8 cellular contexts compared by ENCODE assay signal in the genomic region with DNA sequence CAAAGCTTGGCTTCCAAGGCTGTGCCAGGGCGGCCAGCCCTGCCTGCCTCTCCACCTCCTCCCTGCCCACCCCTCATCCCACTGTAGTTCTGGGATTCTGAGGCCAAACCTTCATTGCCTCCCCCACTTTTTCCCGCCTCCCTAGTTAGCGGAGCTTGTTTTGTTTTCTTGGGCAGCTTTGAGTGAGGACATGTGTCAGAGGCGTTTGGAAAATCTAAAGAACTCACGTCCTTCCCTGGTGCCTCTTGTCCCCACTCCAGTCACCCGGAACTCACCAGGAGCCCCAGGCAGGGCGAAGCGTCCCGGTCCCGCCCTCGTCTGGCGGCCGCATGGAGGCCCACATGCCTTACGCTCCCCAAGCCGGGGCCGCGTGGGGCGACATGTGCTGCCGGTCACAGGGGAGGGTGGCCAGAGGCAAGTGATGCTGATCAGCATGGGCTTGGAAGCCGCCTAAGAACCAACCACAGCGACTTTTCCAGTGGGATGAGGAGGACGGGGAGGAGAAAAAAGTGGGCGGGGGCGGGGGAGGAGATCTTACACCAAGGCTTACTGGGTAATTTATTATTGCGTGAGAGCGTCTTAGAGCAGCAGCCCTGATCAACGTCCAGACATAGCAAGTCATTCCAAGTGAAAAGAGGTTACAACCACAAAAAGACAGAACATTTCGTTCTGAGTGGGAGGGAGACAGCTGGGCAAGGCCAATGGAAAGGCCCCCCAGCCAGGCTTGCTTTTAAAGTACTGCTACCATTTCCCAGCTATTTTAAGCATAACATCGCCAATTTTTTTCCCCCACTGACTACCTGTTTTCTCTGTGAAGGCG. TPM values are rescaled to one million over a fixed set of nuclear protein-coding genes. Genes with fewer than 3 reads are reported as not detected.
DNase-seq lines count a peak whose midpoint lies in the region; ATAC-seq and TF ChIP-seq lines count a peak whose summit lies in the region.

No MANE protein-coding gene starts in this region.

- no peak for ATAC-seq in GM19467 (IDR thresholded peaks at IDR 0.05; ENCODE audit: unreplicated experiment)

- peak; percentile 94 for DNase-seq in H4 (ENCODE audit: low spot score)
- peak; percentile 45 to 67 for DNase-seq in NOMO-1 (lab: John Stamatoyannopoulos, UW; ENCODE audit: unreplicated experiment in 2 of 2)
- peak; percentile 37 for DNase-seq in activated T-cell treated with anti-CD3 and anti-CD28 coated beads for 24 hours (ENCODE audit: low read depth)
- DNase-seq in epithelial cell of prostate (ENCODE audit: low read depth, low spot score) = peak; percentile 54
- DNase-seq in suprapubic skin (ENCODE audit: low spot score in 2 of 2) = peak; percentile 91 to 92

- peaks cover 77 to 94% (median 90%) of the 10 kb centered on the region in 11 experiments for H3K27me3 ChIP-seq in BLaER1 treated with 17β-estradiol and CSF1 and Interleukin-3, amounts not matched to agents 10 nM and 100 nM
- no peaks in the 10 kb centered on the region for H3K27me3 ChIP-seq in muscle layer of duodenum (ENCODE audit: low read depth, low read length)
- no peaks in the 10 kb centered on the region for H3K27me3 ChIP-seq in suprapubic skin

- peak overlapping the region; percentile 12 to 88 (median 83); a peak in 20 of 22 replicates for H3K27ac ChIP-seq in BLaER1 treated with 17β-estradiol and CSF1 and Interleukin-3, amounts not matched to agents 10 nM and 100 nM
- peak overlapping the region; percentile 89 for H3K27ac ChIP-seq in epithelial cell of prostate
- H3K27ac ChIP-seq in muscle layer of duodenum (ENCODE audit: low read length) = peak overlapping the region; percentile 96
- peak overlapping the region; percentile 99 for H3K27ac ChIP-seq in suprapubic skin

- H3K4me3 ChIP-seq in BLaER1 treated with 17β-estradiol and CSF1 and Interleukin-3, amounts not matched to agents 10 nM and 100 nM = peak overlapping the region in 3 of 10 experiments; percentile 9 to 40 (median 27); a peak in 2 of 20 replicates
- H3K4me3 ChIP-seq in muscle layer of duodenum (ENCODE audit: low read depth in 1 of 2, low read length in 2 of 2) (peak overlapping the region; percentile 60 to 76), suprapubic skin (peak overlapping the region; percentile 56)

- H3K4me2 ChIP-seq in BLaER1 treated with 17β-estradiol and CSF1 and Interleukin-3, amounts not matched to agents 10 nM and 100 nM = peak overlapping the region; percentile 62 to 86 (median 80)

- H3K9me3 ChIP-seq in BLaER1 treated with 17β-estradiol and CSF1 and Interleukin-3, amounts not matched to agents 10 nM and 100 nM (replicated peaks in 1 of 11) = no peaks in the 10 kb centered on the region
- H3K9me3 ChIP-seq in muscle layer of duodenum (ENCODE audit: control insufficient read depth in 1 of 2, low read length in 2 of 2) = no peaks in the 10 kb centered on the region
- H3K9me3 ChIP-seq in suprapubic skin = no peaks in the 10 kb centered on the region

- H3K9ac ChIP-seq in BLaER1 treated with 17β-estradiol and CSF1 and Interleukin-3, amounts not matched to agents 10 nM and 100 nM = peak overlapping the region in 10 of 11 experiments; percentile 29 to 76 (median 70); a peak in 19 of 22 replicates

- H3K4me1 ChIP-seq in BLaER1 treated with 17β-estradiol and CSF1 and Interleukin-3, amounts not matched to agents 10 nM and 100 nM = peaks cover 68 to 85% (median 72%) of the 10 kb centered on the region in 10 experiments
- H3K4me1 ChIP-seq in muscle layer of duodenum (ENCODE audit: control insufficient read depth in 1 of 2, insufficient read depth in 2 of 2, low read length in 2 of 2) = peaks cover 0 to 8% of the 10 kb centered on the region in 2 donors
- H3K4me1 ChIP-seq in suprapubic skin = peaks cover 49% of the 10 kb centered on the region

- TF ChIP-seq EP300 in suprapubic skin (IDR thresholded peaks at IDR 0.05) = peak; percentile 93

- 27% methylated on average over 29 of the region's 30 CpGs for WGBS in suprapubic skin

- peak in 1 of 2 donors; percentile 66 for TF ChIP-seq POLR2A in suprapubic skin (IDR thresholded peaks at IDR 0.05)

- no peak for TF ChIP-seq CTCF in suprapubic skin (IDR thresholded peaks at IDR 0.05)

- no peaks in the 10 kb centered on the region for H3K36me3 ChIP-seq in BLaER1 treated with 17β-estradiol and CSF1 and Interleukin-3, amounts not matched to agents 10 nM and 100 nM
- H3K36me3 ChIP-seq in muscle layer of duodenum (ENCODE audit: control insufficient read depth in 1 of 2, insufficient read depth in 2 of 2, low read length in 2 of 2) (peaks cover 0 to 10% of the 10 kb centered on the region in 2 donors), suprapubic skin (no peaks in the 10 kb centered on the region)

- peaks cover 0 to 27% (median 6%) of the 10 kb centered on the region in 11 experiments; a peak in 9 of 22 replicates for H4K20me1 ChIP-seq in BLaER1 treated with 17β-estradiol and CSF1 and Interleukin-3, amounts not matched to agents 10 nM and 100 nM

RNA-seq across cellular contexts. Expression of a gene that starts 48.5 kb away (rescaled TPM):
- 81.3 and 100 TPM in 2 replicates for total RNA-seq in H4 (2014; rRNA removed; shearing (Covaris generic))
- total RNA-seq in suprapubic skin = 10 to 100 TPM in 3 of 4 donors, 1 to 10 TPM in 1; 8.2 to 17.5 (median 14.5) TPM

Comparison
In these comparisons a context has a peak if more than half of its experiments do, and no peak if none do; other contexts are left out.
1. DNase-seq: peak in every context shown above with its lines; median percentile 94 in H4; 92 in suprapubic skin; 56 in NOMO-1; 54 in epithelial cell of prostate; 37 in activated T-cell treated with anti-CD3 and anti-CD28 coated beads for 24 hours.